In genomic region chr4:8435656-8436121, GRCh38 we compare ENCODE assay signal across 7 cellular contexts. TPM values are rescaled to one million over a fixed set of nuclear protein-coding genes. Genes with fewer than 3 reads are reported as not detected.
DNase-seq lines count a peak whose midpoint lies in the region; ATAC-seq, FAIRE-seq and TF ChIP-seq lines count a peak whose summit lies in the region.

No MANE protein-coding gene starts in this region.

- peak; percentile 25 for DNase-seq in hepatic stellate cell (ENCODE audit: low spot score)
- no peak for DNase-seq in type B pancreatic cell (ENCODE audit: extremely low spot score, unreplicated experiment)
- DNase-seq in RCC 7860 (ENCODE audit: low spot score), result no peak

- peak; percentile 60 for ATAC-seq in GM18873 (IDR thresholded peaks at IDR 0.05; ENCODE audit: low FRiP score, unreplicated experiment)
- peak; percentile 65 for ATAC-seq in HG02642 (IDR thresholded peaks at IDR 0.05; ENCODE audit: poor library complexity, unreplicated experiment)
- no peak for ATAC-seq in GM18519 (IDR thresholded peaks at IDR 0.05; ENCODE audit: low FRiP score, unreplicated experiment)

- H3K9me3 Mint-ChIP-seq in type B pancreatic cell, result peaks cover 6% of the 10 kb centered on the region

- TF ChIP-seq CTCF in WI38 (IDR thresholded peaks at IDR 0.05; ENCODE audit: low read depth, low read length) (no peak), type B pancreatic cell (conservative IDR thresholded peaks at IDR 0.05) (no peak)

- peaks cover 5% of the 10 kb centered on the region for H3K36me3 Mint-ChIP-seq in type B pancreatic cell

- H3K4me1 Mint-ChIP-seq in type B pancreatic cell (ENCODE audit: unreplicated experiment), result peaks cover 35% of the 10 kb centered on the region

- no peak for FAIRE-seq in RCC 7860 (lab: Jason Lieb, UNC)

- no peaks in the 10 kb centered on the region for H3K27me3 Mint-ChIP-seq in type B pancreatic cell

- peak overlapping the region; percentile 62 for H3K4me3 Mint-ChIP-seq in type B pancreatic cell

- H3K27ac Mint-ChIP-seq in type B pancreatic cell, result peak overlapping the region; percentile 68

- peak overlapping the region; percentile 46 for H3K4me3 ChIP-seq in WI38 (ENCODE audit: low read depth, low read length)

RNA-seq across cellular contexts. Expression of gene ACOX3, which starts 4.8 kb away (rescaled TPM):
- 34.0 and 43.8 TPM in 2 replicates for total RNA-seq in type B pancreatic cell (ENCODE audit: low replicate concordance)

RNA-seq across cellular contexts. Expression of gene TRMT44, which starts 4.9 kb away (rescaled TPM):
- total RNA-seq in type B pancreatic cell (ENCODE audit: low replicate concordance), result 32.3 and 33.5 TPM in 2 replicates
